ENCODE assay signal across 26 cellular contexts in the genomic region with DNA sequence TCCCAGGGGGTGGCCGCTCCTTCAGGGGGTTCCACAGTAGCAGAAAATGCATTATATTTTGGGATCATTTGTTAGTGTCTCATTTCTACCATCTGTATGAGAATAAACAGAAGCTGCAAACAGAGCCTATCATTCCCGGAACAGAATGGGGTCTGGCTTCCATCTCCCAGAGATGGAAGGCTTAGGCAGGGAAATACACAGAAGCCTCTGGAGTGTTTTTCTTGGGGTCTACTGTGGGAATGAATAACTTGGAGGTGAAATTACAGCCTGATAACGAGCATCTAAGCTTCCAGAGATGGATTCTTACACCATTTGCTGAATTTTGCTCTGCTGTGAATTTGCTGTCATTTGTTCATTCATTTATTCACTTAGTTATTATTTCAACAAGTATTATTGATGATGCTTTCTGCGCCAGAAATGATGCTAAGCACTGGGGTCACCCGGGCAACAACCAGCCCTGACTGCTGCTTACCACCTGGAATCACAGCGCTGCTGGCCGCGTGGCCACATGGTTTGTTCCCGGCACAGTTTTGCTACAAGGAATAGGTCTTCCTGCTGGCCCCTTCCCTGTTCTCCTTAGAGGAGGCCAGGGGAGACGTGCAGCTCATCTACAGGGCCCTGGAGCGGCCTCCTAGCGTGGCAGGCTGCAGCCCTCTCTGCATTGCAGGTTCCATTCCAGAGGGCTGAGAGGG. TPM values are rescaled to one million over a fixed set of nuclear protein-coding genes. Genes with fewer than 3 reads are reported as not detected.
DNase-seq lines count a peak whose midpoint lies in the region; ATAC-seq and TF ChIP-seq lines count a peak whose summit lies in the region.
"Had no signal": no experiment of that assay in that cellular context is flagged by ENCODE, and none has a peak within 500 bp of the region (broad histone marks: within the 10 kb centered on the region; RNA-seq: fewer than 3 reads in every experiment).

No MANE protein-coding gene starts in this region.

- TF ChIP-seq EP300 in sigmoid colon (IDR thresholded peaks at IDR 0.05): peak in 1 of 4 donors; percentile 13

- TF ChIP-seq CTCF in Loucy (conservative IDR thresholded peaks at IDR 0.05; ENCODE audit: low read length): no peak
- no peak for TF ChIP-seq CTCF in fibroblast of villous mesenchyme (IDR thresholded peaks at IDR 0.05; ENCODE audit: insufficient read depth, low read depth, low read length)
- TF ChIP-seq CTCF in sigmoid colon (IDR thresholded peaks at IDR 0.05): no peak
- no peak for TF ChIP-seq CTCF in left lung (IDR thresholded peaks at IDR 0.05)

- peaks cover 4% of the 10 kb centered on the region; the same call in 1 of the 2 replicates for H3F3A ChIP-seq in Loucy (ENCODE audit: low read depth)

- H3K4me2 ChIP-seq in BLaER1 (peak overlapping the region; percentile 85), Loucy (ENCODE audit: low read depth, low read length, poor library complexity, severe bottlenecking) (peak overlapping the region; percentile 62)

- H4K20me1 ChIP-seq in BLaER1: peaks cover 77% of the 10 kb centered on the region; the same call in 1 of the 2 replicates
- H4K20me1 ChIP-seq in Loucy (ENCODE audit: insufficient read depth, low read length, poor library complexity, severe bottlenecking): no peaks in the 10 kb centered on the region

- DNase-seq in fibroblast of villous mesenchyme (ENCODE audit: low read depth) (peak; percentile 59), sigmoid colon (no peak), posterior vena cava (ENCODE audit: low spot score) (no peak), dermis blood vessel endothelial cell (no peak), left lung (no peak), NCI-H526 treated with DMSO at 0.1 percent for 48 hours (lab: John Stamatoyannopoulos, UW) (no peak)
- DNase-seq: activated CD4-positive, alpha-beta memory T cell treated with anti-CD3 and anti-CD28 coated beads for 36 hours; Calu3; cerebellar nuclear complex; EL; IMR-90; kidney glomerular epithelial cell; mesendoderm; naive thymus-derived CD8-positive, alpha-beta T cell; NCI-H1105; NCI-H2081; NCI-H446; ovary; SHP77 treated with DMSO at 0.1 percent for 48 hours; stimulated activated naive CD8-positive, alpha-beta T cell treated with anti-CD3 and anti-CD28 coated beads, Interleukin-15, amount 100 ng/mL, for 72 hours; upper lobe of right lung had no signal

- TF ChIP-seq POLR2A in sigmoid colon (IDR thresholded peaks at IDR 0.05): no peak

- no peaks in the 10 kb centered on the region for H3K9me2 ChIP-seq in Loucy (replicated peaks; ENCODE audit: low read depth, low read length)

- 85 to 91% methylated on average over 12 of the region's 12 CpGs for WGBS in sigmoid colon, 2 donors

- intact Hi-C loops in sigmoid colon (cut with DNase I): loop anchor here (2.0 kb wide), 1 partner anchor 16 kb away; no protein-coding TSS in a partner anchor
- intact Hi-C loops in posterior vena cava (cut with DNase I): loop anchor here in 1 of 2 donors (5.0 kb wide), 1 partner anchor 1288 kb away; no protein-coding TSS in a partner anchor
- intact Hi-C loops in left lung (cut with DNase I): no loop called here

- H3K4me1 ChIP-seq in BLaER1 (peaks cover 83% of the 10 kb centered on the region), Loucy (ENCODE audit: insufficient read depth, low read length, poor library complexity, severe bottlenecking) (peaks cover 72% of the 10 kb centered on the region), sigmoid colon (peaks cover 0 to 89% (median 76%) of the 10 kb centered on the region in 4 donors), left lung (peaks cover 28 to 95% of the 10 kb centered on the region in 2 donors)

- no peak for ATAC-seq in left lung
- ATAC-seq: activated CD4-positive, CD25-positive, alpha-beta regulatory T cell treated with anti-CD3 and anti-CD28 coated beads, Interleukin-2, amount 50 U/mL, for 24 hours; activated naive CD4-positive, alpha-beta T cell treated with anti-CD3 and anti-CD28 coated beads, Interleukin-2, amount 50 U/mL, for 72 hours; naive thymus-derived CD8-positive, alpha-beta T cell; stimulated activated naive CD8-positive, alpha-beta T cell treated with anti-CD3 and anti-CD28 coated beads, Interleukin-15, amount 100 ng/mL, for 72 hours had no signal

- no peak overlapping the region for H2AFZ ChIP-seq in Loucy (ENCODE audit: low read length)

- H3K27me3 ChIP-seq in BLaER1 (no peaks in the 10 kb centered on the region), Loucy (ENCODE audit: insufficient read depth, low read length, poor library complexity, severe bottlenecking) (no peaks in the 10 kb centered on the region), sigmoid colon (no peaks in the 10 kb centered on the region), left lung (no peaks in the 10 kb centered on the region)
- H3K27me3 ChIP-seq: ovary, right atrium auricular region, upper lobe of right lung had no signal

- H3K36me3 ChIP-seq in BLaER1 (peaks cover 41% of the 10 kb centered on the region), Loucy (ENCODE audit: insufficient read depth, low read length) (no peaks in the 10 kb centered on the region), sigmoid colon (peaks cover 6 to 64% (median 25%) of the 10 kb centered on the region in 4 donors), left lung (peaks cover 0 to 81% of the 10 kb centered on the region in 2 donors)
- H3K36me3 ChIP-seq: ovary had no signal

- peak overlapping the region; percentile 8; the same call in 1 of the 2 replicates for H3K9ac ChIP-seq in BLaER1
- H3K9ac ChIP-seq in Loucy (ENCODE audit: low read depth, low read length, poor library complexity, severe bottlenecking): peak overlapping the region; percentile 16

- H3K4me3 ChIP-seq in BLaER1 (no peak overlapping the region), Loucy (ENCODE audit: low read length, poor library complexity, severe bottlenecking) (no peak overlapping the region), fibroblast of villous mesenchyme (ENCODE audit: low read depth, low read length) (no peak overlapping the region), sigmoid colon (no peak overlapping the region), left lung (no peak overlapping the region)
- H3K4me3 ChIP-seq: ovary, right atrium auricular region, upper lobe of right lung had no signal

- peak overlapping the region; percentile 61 for H3K27ac ChIP-seq in BLaER1
- peak overlapping the region in 3 of 4 donors; percentile 16 to 68 (median 53) for H3K27ac ChIP-seq in sigmoid colon
- H3K27ac ChIP-seq in left lung: no peak overlapping the region
- H3K27ac ChIP-seq: ovary, right atrium auricular region, upper lobe of right lung had no signal

- H3K9me3 ChIP-seq in BLaER1 (no peaks in the 10 kb centered on the region), Loucy (ENCODE audit: insufficient read depth, low read depth, low read length) (no peaks in the 10 kb centered on the region), sigmoid colon (no peaks in the 10 kb centered on the region), left lung (no peaks in the 10 kb centered on the region)
- H3K9me3 ChIP-seq: ovary, right atrium auricular region, upper lobe of right lung had no signal

- peaks cover 30% of the 10 kb centered on the region; the same call in 1 of the 2 replicates for H3K79me2 ChIP-seq in Loucy (ENCODE audit: insufficient read depth, low read length)

RNA-seq across cellular contexts. Expression of gene JDP2, which starts 6.9 kb away (rescaled TPM):
- 36.4 and 51.4 TPM in 2 replicates for total RNA-seq in fibroblast of villous mesenchyme
- total RNA-seq in sigmoid colon: 10 to 100 TPM; 54.9 to 90.0 (median 58.0) TPM
- 10 to 100 TPM; 24.5 to 46.8 (median 32.8) TPM for polyA plus RNA-seq in sigmoid colon
- 10 to 100 TPM; 44.2 to 54.8 TPM for total RNA-seq in posterior vena cava
- 10.2 and 16.0 TPM in 2 replicates for total RNA-seq in dermis blood vessel endothelial cell
- 10 to 100 TPM; 56.8 to 57.6 TPM for total RNA-seq in left lung
- polyA plus RNA-seq: naive thymus-derived CD8-positive, alpha-beta T cell had no signal

Comparison
In these comparisons a context has a peak if more than half of its experiments do, and no peak if none do; other contexts are left out.
1. H3K27ac ChIP-seq: peak in BLaER1 (single experiment) and sigmoid colon (3 of 4); none in left lung (0 of 2).